ENCODE assay signal across 9 cellular contexts in the genomic region with DNA sequence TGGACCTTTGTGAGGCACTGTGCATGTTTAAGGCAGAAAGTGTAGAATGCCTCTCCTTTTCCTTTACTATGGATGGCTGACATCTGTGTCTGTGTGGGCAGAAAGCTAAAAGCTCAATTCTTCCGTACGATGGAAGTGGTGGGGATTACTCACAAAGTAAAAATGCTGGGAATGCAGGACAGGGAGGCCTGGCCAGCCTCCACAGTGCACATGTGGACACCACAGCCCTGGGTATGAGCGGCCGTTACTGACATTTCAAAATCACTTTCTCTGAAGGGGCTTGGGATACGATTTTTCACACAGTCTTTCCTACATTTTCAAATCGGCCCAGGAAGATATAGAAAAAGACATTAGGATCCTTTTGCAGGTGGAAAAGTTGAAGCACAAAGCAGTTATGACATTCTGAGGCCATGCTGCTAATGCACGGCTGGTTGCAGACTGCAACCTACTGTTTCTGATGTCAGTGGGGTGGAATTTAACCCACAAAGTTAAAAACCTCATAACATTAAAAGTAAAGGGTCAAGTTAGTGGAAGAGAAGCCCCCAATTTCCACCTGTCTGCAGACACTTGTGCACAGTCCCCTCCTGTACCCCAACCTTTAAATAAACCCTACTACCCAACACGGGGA. TPM values are rescaled to one million over a fixed set of nuclear protein-coding genes. Genes with fewer than 3 reads are reported as not detected.
DNase-seq lines count a peak whose midpoint lies in the region; ATAC-seq and TF ChIP-seq lines count a peak whose summit lies in the region.
"Had no signal": no experiment of that assay in that cellular context is flagged by ENCODE, and none has a peak within 500 bp of the region (broad histone marks: within the 10 kb centered on the region; RNA-seq: fewer than 3 reads in every experiment).

No MANE protein-coding gene starts in this region.

- no peak overlapping the region for H3T11ph ChIP-seq in H9 (ENCODE audit: low read length)

- H3K27me3 Mint-ChIP-seq in H9 (ENCODE audit: low read depth): no peaks in the 10 kb centered on the region

- no peaks in the 10 kb centered on the region for H3K23me2 ChIP-seq in H9 (ENCODE audit: insufficient read length, low read depth, low read length, poor library complexity, severe bottlenecking)

- H3K9me3 ChIP-seq in H9 (ENCODE audit: control insufficient read depth, low read depth, low read length) (no peaks in the 10 kb centered on the region), stomach (no peaks in the 10 kb centered on the region)

- H4K91ac ChIP-seq in H9 (ENCODE audit: insufficient read length, low read depth, low read length): no peak overlapping the region

- DNase-seq in H9 (no peak), astrocyte of the cerebellum (ENCODE audit: low read depth) (peak; percentile 89), hepatic stellate cell (ENCODE audit: low spot score) (peak; percentile 84), stomach (no peak), HuH-7 (ENCODE audit: low spot score) (no peak), NCI-H69 (lab: John Stamatoyannopoulos, UW) (no peak)
- DNase-seq: KBM-7 had no signal

- H2AK5ac ChIP-seq in H9 (ENCODE audit: insufficient read length, low read length): no peak overlapping the region

- H3K18ac ChIP-seq in H9 (ENCODE audit: insufficient read length, low read depth, low read length): no peak overlapping the region

- H3K4me1 ChIP-seq in H9 (ENCODE audit: insufficient read depth, low read length): no peaks in the 10 kb centered on the region
- peaks cover 6 to 43% (median 20%) of the 10 kb centered on the region in 4 donors for H3K4me1 ChIP-seq in stomach

- no peak overlapping the region for H3K14ac ChIP-seq in H9 (ENCODE audit: insufficient read depth, low read length)

- H3K4ac ChIP-seq in H9 (ENCODE audit: low read depth, low read length): no peak overlapping the region

- TF ChIP-seq POLR2A in stomach (IDR thresholded peaks at IDR 0.05): no peak

- no peaks in the 10 kb centered on the region for H3K9me3 Mint-ChIP-seq in H9

- no peak overlapping the region for H3K9ac ChIP-seq in H9 (ENCODE audit: extremely low read depth, insufficient read length, low read length)

- H2BK15ac ChIP-seq in H9 (ENCODE audit: low read depth, low read length): no peak overlapping the region

- no peak overlapping the region for H2BK12ac ChIP-seq in H9 (ENCODE audit: insufficient read length, low read depth, low read length)

- in situ Hi-C loops in astrocyte of the cerebellum (cut with HindIII; ENCODE audit: low sequenced_read_pairs): no loop called here

- WGBS in H9 (ENCODE audit: extremely low coverage, insufficient read length, low lambda C conversion rate): no CpG with 5 or more reads among the region's 8 CpGs
- WGBS in stomach, 5 donors: 56 to 77% (median 67%) methylated on average over 8 of the region's 8 CpGs

- no peak overlapping the region for H3K27ac ChIP-seq in H9 (ENCODE audit: insufficient read length, low read depth, low read length)
- H3K27ac ChIP-seq in stomach: peak overlapping the region in 3 of 5 donors; percentile 50 to 72 (median 64)

- no peak overlapping the region for H3K23ac ChIP-seq in H9 (ENCODE audit: insufficient read length, low read depth, low read length)

- peaks cover 7 to 31% (median 20%) of the 10 kb centered on the region in 3 experiments; a peak in 6 of 7 replicates for H3K36me3 Mint-ChIP-seq in H9 (ENCODE audit: insufficient read depth in 1 of 3, low read depth in 3 of 3)

- no peak overlapping the region for H4K8ac ChIP-seq in H9 (replicated peaks; ENCODE audit: insufficient read length, low read depth, low read length)

- TF ChIP-seq CTCF in H9 (conservative IDR thresholded peaks at IDR 0.05) (no peak), astrocyte of the cerebellum (IDR thresholded peaks at IDR 0.05; ENCODE audit: low read depth, low read length, missing control alignments) (no peak), stomach (IDR thresholded peaks at IDR 0.05) (no peak)

- H2BK120ac ChIP-seq in H9 (ENCODE audit: low read depth, low read length, poor library complexity, severe bottlenecking): no peak overlapping the region

- H3K79me1 ChIP-seq in H9 (ENCODE audit: insufficient read depth, low read depth, low read length, poor library complexity, severe bottlenecking): no peaks in the 10 kb centered on the region

- H2BK5ac ChIP-seq in H9 (ENCODE audit: insufficient read length, low read length): no peak overlapping the region

- H2AFZ ChIP-seq in H9 (ENCODE audit: low read length): no peak overlapping the region

- H3K27ac Mint-ChIP-seq in H9: peak overlapping the region in 2 of 3 experiments; percentile 68 to 71; a peak in 2 of 7 replicates

- no peaks in the 10 kb centered on the region for H4K20me1 ChIP-seq in H9 (ENCODE audit: control insufficient read depth, insufficient read depth, insufficient read length)

- no peak overlapping the region for H3K4me2 ChIP-seq in H9 (ENCODE audit: insufficient read depth, insufficient read length, low read length)

- H3K27me3 ChIP-seq in H9 (ENCODE audit: insufficient read depth, low read length) (no peaks in the 10 kb centered on the region), stomach (no peaks in the 10 kb centered on the region)

- ATAC-seq in HG03354 (IDR thresholded peaks at IDR 0.05; ENCODE audit: poor library complexity, severe bottlenecking, unreplicated experiment) (no peak), GM21825 (IDR thresholded peaks at IDR 0.05; ENCODE audit: unreplicated experiment) (no peak)

- no peak overlapping the region for H3K56ac ChIP-seq in H9 (ENCODE audit: insufficient read length, low read depth, low read length)

- H3K79me2 ChIP-seq in H9 (ENCODE audit: insufficient read depth, low read length): no peaks in the 10 kb centered on the region

- H2BK20ac ChIP-seq in H9 (ENCODE audit: low read depth, low read length, poor library complexity, severe bottlenecking): no peak overlapping the region

- H3K4me1 Mint-ChIP-seq in H9: peaks cover 5 to 25% of the 10 kb centered on the region in 2 experiments

- H3K4me3 Mint-ChIP-seq in H9: no peak overlapping the region; a peak in 1 of 5 replicates

- peaks cover 3 to 45% (median 34%) of the 10 kb centered on the region in 4 donors for H3K36me3 ChIP-seq in stomach

- intact Hi-C loops in stomach (cut with DNase I; ENCODE audit: low total_unique reads): no loop called here

- peak overlapping the region; percentile 3 for H3K4me3 ChIP-seq in astrocyte of the cerebellum (ENCODE audit: low read depth, low read length)
- H3K4me3 ChIP-seq in stomach: no peak overlapping the region

- no peak for TF ChIP-seq EP300 in stomach (IDR thresholded peaks at IDR 0.05)

- H4K5ac ChIP-seq in H9 (ENCODE audit: insufficient read length, low read depth, low read length): no peak overlapping the region

RNA-seq across cellular contexts. Expression of gene EHD4, which starts 27.9 kb away (rescaled TPM):
- total RNA-seq in H9 (2021): 22.9 and 24.2 TPM in 2 replicates
- 10 to 100 TPM in 4 of 5 donors, 1 to 10 TPM in 1; 9.4 to 86.4 (median 23.1) TPM for total RNA-seq in stomach
- 10 to 100 TPM in 1 of 3 donors, 1 to 10 TPM in 2; 5.8 to 12.1 (median 9.8) TPM for polyA plus RNA-seq in stomach

RNA-seq across cellular contexts. Expression of gene SPTBN5, which starts 50.6 kb away (rescaled TPM):
- total RNA-seq in H9 (2021) (0.90 and 0.97 TPM in 2 replicates), stomach (1 to 10 TPM in 1 of 5 donors, under 1 TPM in 3, not detected in 1; 0.29 to 4.9 (median 0.80) TPM)
- polyA plus RNA-seq in stomach: 1 to 10 TPM; 2.6 to 3.2 (median 2.9) TPM

Comparison
In these comparisons a context has a peak if more than half of its experiments do, and no peak if none do; other contexts are left out.
1. DNase-seq: peak in astrocyte of the cerebellum (single experiment) and hepatic stellate cell (single experiment); none in H9 (single experiment), stomach (single experiment), HuH-7 (single experiment) and NCI-H69 (single experiment).